ENCODE assay signal across 17 cellular contexts in genomic region chr4:24394041-24394440, GRCh38.
DNase-seq lines count a peak whose midpoint lies in the region; ATAC-seq and TF ChIP-seq lines count a peak whose summit lies in the region.
"Had no signal": no experiment of that assay in that cellular context is flagged by ENCODE, and none has a peak within 500 bp of the region (broad histone marks: within the 10 kb centered on the region; RNA-seq: fewer than 3 reads in every experiment).

No MANE protein-coding gene starts in this region.

- H3K9me2 ChIP-seq in GM23338 (ENCODE audit: insufficient read depth), result no peaks in the 10 kb centered on the region

- 55% methylated on average over 4 of the region's 4 CpGs for WGBS in smooth muscle cell (ENCODE audit: low lambda C conversion rate)

- no peak overlapping the region for H3K27ac Mint-ChIP-seq in GM23338
- H3K27ac Mint-ChIP-seq: activated T-helper 2 cell treated with anti-CD3 and anti-CD28 coated beads, Interferon-gamma antibody, Interleukin-2, Interleukin-4, amounts not matched to agents 10 μg/mL and 5 μg/mL and 100 μg/mL, durations not matched to agents 14 hours and 24 hours and 36 hours; memory B cell; nephron progenitor cell had no signal

- H3K27me3 ChIP-seq in GM23338 (ENCODE audit: insufficient read depth), result no peaks in the 10 kb centered on the region
- no peaks in the 10 kb centered on the region for H3K27me3 ChIP-seq in RWPE2 (ENCODE audit: insufficient read depth, poor library complexity, severe bottlenecking)
- no peaks in the 10 kb centered on the region for H3K27me3 ChIP-seq in smooth muscle cell (ENCODE audit: low read depth)
- no peaks in the 10 kb centered on the region for H3K27me3 ChIP-seq in colonic mucosa
- H3K27me3 ChIP-seq: transverse colon had no signal

- intact Hi-C loops in colonic mucosa (cut with DNase I), result no loop called here

- H4K20me1 ChIP-seq in GM23338 (replicated peaks; ENCODE audit: insufficient read depth) (no peaks in the 10 kb centered on the region), smooth muscle cell (ENCODE audit: low read depth) (no peaks in the 10 kb centered on the region)

- DNase-seq in GM23338 (ENCODE audit: low spot score), result peak; percentile 65
- no peak for DNase-seq in RWPE2 (ENCODE audit: low spot score)
- peak; percentile 65 for DNase-seq in glomerular visceral epithelial cell (ENCODE audit: extremely low spot score)
- no peak for DNase-seq in smooth muscle cell (lab: John Stamatoyannopoulos, UW; ENCODE audit: unreplicated experiment)
- no peak for DNase-seq in DMS114 treated with DMSO at 0.1 percent for 48 hours (lab: John Stamatoyannopoulos, UW; ENCODE audit: unreplicated experiment)
- DNase-seq in ecto neural progenitor cell (ENCODE audit: low spot score), result no peak
- no peak for DNase-seq in activated naive CD4-positive, alpha-beta T cell treated with anti-CD3 and anti-CD28 coated beads, Interleukin-2, amount 50 U/mL, for 16 hours
- DNase-seq in colonic mucosa, result no peak
- DNase-seq: C1 segment of cervical spinal cord; DMS 273 treated with DMSO at 0.1 percent for 48 hours; NCI-H1930; NCI-H510A; nephron progenitor cell; stimulated activated naive CD4-positive, alpha-beta T cell treated with Interleukin-2 at 50 U/mL for 16 hours; transverse colon had no signal

- no peaks in the 10 kb centered on the region for H3F3A ChIP-seq in GM23338 (replicated peaks; ENCODE audit: low read depth)
- H3F3A ChIP-seq in smooth muscle cell (ENCODE audit: low read depth), result no peaks in the 10 kb centered on the region

- H2AFZ ChIP-seq in GM23338, result no peak overlapping the region
- H2AFZ ChIP-seq in smooth muscle cell (ENCODE audit: low read depth), result peak overlapping the region; percentile 29

- peaks cover 5% of the 10 kb centered on the region; the same call in 2 of the 3 replicates for H3K4me1 Mint-ChIP-seq in GM23338
- H3K4me1 Mint-ChIP-seq: memory B cell, nephron progenitor cell had no signal

- H3K4me3 ChIP-seq in GM23338 (no peak overlapping the region), RWPE2 (ENCODE audit: severe bottlenecking) (no peak overlapping the region), smooth muscle cell (no peak overlapping the region), colonic mucosa (no peak overlapping the region)
- H3K4me3 ChIP-seq: transverse colon had no signal

- H3K4me2 ChIP-seq in GM23338 (no peak overlapping the region), smooth muscle cell (no peak overlapping the region)

- H3K36me3 Mint-ChIP-seq in GM23338 (ENCODE audit: low read depth), result no peaks in the 10 kb centered on the region
- H3K36me3 Mint-ChIP-seq: memory B cell had no signal

- no peak overlapping the region for H3K27ac ChIP-seq in GM23338 (ENCODE audit: low read depth)
- H3K27ac ChIP-seq in RWPE2 (ENCODE audit: poor library complexity, severe bottlenecking), result no peak overlapping the region
- H3K27ac ChIP-seq in smooth muscle cell (ENCODE audit: low read depth), result no peak overlapping the region
- H3K27ac ChIP-seq in colonic mucosa, result no peak overlapping the region
- H3K27ac ChIP-seq: transverse colon had no signal

- H3K79me2 ChIP-seq in GM23338 (replicated peaks; ENCODE audit: insufficient read depth), result no peaks in the 10 kb centered on the region
- no peaks in the 10 kb centered on the region for H3K79me2 ChIP-seq in smooth muscle cell (ENCODE audit: low read depth)

- H3K36me3 ChIP-seq in GM23338 (ENCODE audit: insufficient read depth) (no peaks in the 10 kb centered on the region), RWPE2 (ENCODE audit: low read depth) (no peaks in the 10 kb centered on the region), smooth muscle cell (ENCODE audit: low read depth) (no peaks in the 10 kb centered on the region), colonic mucosa (no peaks in the 10 kb centered on the region)
- H3K36me3 ChIP-seq: transverse colon had no signal

- no peaks in the 10 kb centered on the region for H3K9me3 Mint-ChIP-seq in GM23338
- H3K9me3 Mint-ChIP-seq: activated T-helper 2 cell treated with anti-CD3 and anti-CD28 coated beads, Interferon-gamma antibody, Interleukin-2, Interleukin-4, amounts not matched to agents 10 μg/mL and 5 μg/mL and 100 μg/mL, durations not matched to agents 14 hours and 24 hours and 36 hours; nephron progenitor cell had no signal

- peak; percentile 59 for ATAC-seq in GM23338
- ATAC-seq in RWPE2 (ENCODE audit: low read depth), result peak; percentile 75; the same call in 2 of the 3 replicates

- H3K9ac ChIP-seq in smooth muscle cell (ENCODE audit: low read depth) (no peak overlapping the region), colonic mucosa (ENCODE audit: low read depth in 2 of 2, low read length in 2 of 2) (no peak overlapping the region)

- H3K9me3 ChIP-seq in RWPE2 (ENCODE audit: severe bottlenecking) (no peaks in the 10 kb centered on the region), smooth muscle cell (replicated peaks; ENCODE audit: low read depth) (no peaks in the 10 kb centered on the region), colonic mucosa (no peaks in the 10 kb centered on the region)
- H3K9me3 ChIP-seq: transverse colon had no signal

- no peaks in the 10 kb centered on the region for H3K27me3 Mint-ChIP-seq in GM23338 (ENCODE audit: insufficient read depth, low read depth, poor library complexity)
- H3K27me3 Mint-ChIP-seq: memory B cell had no signal

- peaks cover 6% of the 10 kb centered on the region; the same call in 1 of the 2 replicates for H3K4me1 ChIP-seq in GM23338 (ENCODE audit: insufficient read depth)
- no peaks in the 10 kb centered on the region for H3K4me1 ChIP-seq in RWPE2 (ENCODE audit: insufficient read depth, poor library complexity, severe bottlenecking)
- H3K4me1 ChIP-seq in smooth muscle cell (ENCODE audit: low read depth), result peaks cover 4% of the 10 kb centered on the region
- H3K4me1 ChIP-seq in colonic mucosa, result no peaks in the 10 kb centered on the region
- H3K4me1 ChIP-seq: transverse colon had no signal

- H3K4me3 Mint-ChIP-seq in GM23338, result no peak overlapping the region
- H3K4me3 Mint-ChIP-seq: memory B cell, nephron progenitor cell had no signal

- no peak for TF ChIP-seq CTCF in GM23338 (conservative IDR thresholded peaks at IDR 0.05; ENCODE audit: low read depth in 2 of 2)
- TF ChIP-seq CTCF in RWPE2 (IDR thresholded peaks at IDR 0.05; ENCODE audit: poor library complexity, severe bottlenecking), result no peak
- no peak for TF ChIP-seq CTCF in smooth muscle cell (IDR thresholded peaks at IDR 0.05; ENCODE audit: borderline replicate concordance, insufficient read depth, poor library complexity, severe bottlenecking)
- no peak for TF ChIP-seq CTCF in colonic mucosa (IDR thresholded peaks at IDR 0.05)

TF ChIP-seq in GM23338, 12 proteins besides CTCF, POLR2A, EP300 and RAD21:
- TF ChIP-seq NANOG (IDR thresholded peaks at IDR 0.05; ENCODE audit: borderline replicate concordance), result no peak
- TF ChIP-seq ZNF114 (CRISPR knock-in tag; IDR thresholded peaks at IDR 0.05), result no peak
- TF ChIP-seq POLR2AphosphoS5 (IDR thresholded peaks at IDR 0.05; ENCODE audit: low read depth), result no peak
- TF ChIP-seq REST (IDR thresholded peaks at IDR 0.05; ENCODE audit: unreplicated experiment), result no peak
- TF ChIP-seq STAT1 (IDR thresholded peaks at IDR 0.05; ENCODE audit: unreplicated experiment), result no peak
- no peak for TF ChIP-seq EZH2phosphoT487 (IDR thresholded peaks at IDR 0.05; ENCODE audit: unreplicated experiment)

Comparison
In these comparisons a context has a peak if more than half of its experiments do, and no peak if none do; other contexts are left out.
1. DNase-seq: peak in GM23338 (single experiment) and glomerular visceral epithelial cell (single experiment); none in RWPE2 (single experiment), smooth muscle cell (single experiment), DMS114 treated with DMSO at 0.1 percent for 48 hours (single experiment), ecto neural progenitor cell (single experiment), activated naive CD4-positive, alpha-beta T cell treated with anti-CD3 and anti-CD28 coated beads, Interleukin-2, amount 50 U/mL, for 16 hours (single experiment) and colonic mucosa (single experiment).